In the genomic region with DNA sequence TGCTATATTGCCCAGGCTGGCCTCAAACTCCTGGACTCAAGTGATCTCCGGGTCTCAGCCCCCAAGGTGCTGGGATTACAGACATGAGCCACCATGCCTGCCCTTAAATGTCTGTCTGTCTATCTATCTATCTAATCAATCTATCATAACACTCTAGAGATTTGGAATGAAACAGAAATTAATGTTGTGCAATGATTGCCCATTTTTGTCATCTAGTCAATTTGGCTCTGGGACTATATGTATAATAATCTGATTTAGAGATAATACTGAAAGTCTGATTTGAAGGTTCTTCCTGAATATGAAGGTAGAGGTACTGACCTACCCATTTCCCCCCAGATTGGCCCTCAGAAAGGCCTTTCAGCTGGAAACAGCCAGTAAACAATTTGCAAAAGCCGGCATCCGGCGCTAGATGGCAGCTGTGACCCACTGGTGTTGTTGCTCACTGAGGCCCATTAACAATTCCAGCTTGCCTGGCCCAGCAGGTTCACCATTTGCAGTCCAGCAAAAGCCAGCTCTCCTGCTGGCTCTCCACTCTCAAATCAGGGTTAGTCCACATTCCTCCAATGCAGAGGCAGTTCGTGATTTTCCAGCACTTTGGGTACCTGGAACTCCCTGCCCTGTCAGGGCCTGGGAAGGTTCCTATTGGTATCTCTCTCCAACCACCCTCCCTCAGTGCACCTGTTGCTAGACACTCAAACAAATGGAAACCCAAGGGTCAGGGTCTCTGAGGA, we compare ENCODE assay signal across 8 cellular contexts. TPM values are rescaled to one million over a fixed set of nuclear protein-coding genes. Genes with fewer than 3 reads are reported as not detected.
A peak's percentile ranks its signal among the peaks of the same experiment; 100 is the strongest.
DNase-seq lines count a peak whose midpoint lies in the region; ATAC-seq, FAIRE-seq and TF ChIP-seq lines count a peak whose summit lies in the region.

No MANE protein-coding gene starts in this region.

- H3K4me3 ChIP-seq in HCT116 (replicated peaks in 1 of 2; ENCODE audit: low read depth in 1 of 2, low read length in 2 of 2) (no peak overlapping the region), colonic mucosa (no peak overlapping the region), HepG2 (replicated peaks in 1 of 3; ENCODE audit: insufficient read depth in 1 of 3, low read depth in 2 of 3, low read length in 3 of 3) (no peak overlapping the region)

- no TSS peak for BruUV-seq in HCT116 (replicated peaks; lab: Mats Ljungman, UMichigan)
- no TSS peak for BruUV-seq in HepG2 (replicated peaks; lab: Mats Ljungman, UMichigan)

- peak; percentile 81 for FAIRE-seq in HepG2 (lab: Jason Lieb, UNC)

- CTCF ChIA-PET in HCT116 (lab: Charles Lee) (interaction anchor here (0.7 to 3.2 kb wide), 21 partner anchors 10 to 1311 kb away, joined by 3 to 62 read pairs (median 4); partner anchors contain the start of gene GPT2), HepG2 (lab: Yijun Ruan, JAX; ENCODE audit: low intra/inter-chr PET ratio, low total read pairs) (interaction anchor here (0.8 to 2.4 kb wide), 8 partner anchors 30 to 76 kb away, joined by 3 to 91 read pairs (median 4); partner anchors contain the start of gene GPT2)

- peak; percentile 66 for DNase-seq in COLO829 (ENCODE audit: low spot score)
- DNase-seq in HCT116 (ENCODE audit: low read depth, low spot score) = peak; percentile 50
- DNase-seq in NCI-H2196 treated with DMSO at 0.1 percent for 48 hours (lab: John Stamatoyannopoulos, UW; ENCODE audit: unreplicated experiment) = peak; percentile 30
- peak; percentile 74 for DNase-seq in activated CD4-positive, alpha-beta T cell treated with anti-CD3 and anti-CD28 coated beads for 48 hours
- DNase-seq in colonic mucosa = peak; percentile 82
- peak; percentile 81 for DNase-seq in HepG2 (ENCODE audit: low spot score)
- DNase-seq in stimulated activated CD4-positive, alpha-beta T cell treated with anti-CD3 and anti-CD28 coated beads, TNF-alpha, amount 100 ng/mL, for 1 hour (ENCODE audit: low read depth in 3 of 3, low spot score in 1 of 3) = peak in 2 of 3 donors; percentile 7 to 47

- H3K27ac ChIP-seq in HCT116 (ENCODE audit: low read depth, low read length) (no peak overlapping the region), colonic mucosa (no peak overlapping the region), HepG2 (ENCODE audit: extremely low read length, insufficient read depth, low read length) (no peak overlapping the region)

- H3K27me3 ChIP-seq in HCT116 (ENCODE audit: insufficient read depth, low read length) (no peaks in the 10 kb centered on the region), colonic mucosa (no peaks in the 10 kb centered on the region), HepG2 (ENCODE audit: control insufficient read depth in 1 of 2, insufficient read depth in 2 of 2, low read length in 2 of 2) (no peaks in the 10 kb centered on the region)

- H3K79me2 ChIP-seq in HCT116 (ENCODE audit: insufficient read depth, low read length) = no peaks in the 10 kb centered on the region
- H3K79me2 ChIP-seq in HepG2 (ENCODE audit: insufficient read depth, low read length) = no peaks in the 10 kb centered on the region

- no peak overlapping the region for H3K9ac ChIP-seq in HCT116 (ENCODE audit: low read length)
- no peak overlapping the region for H3K9ac ChIP-seq in colonic mucosa (ENCODE audit: low read depth in 2 of 2, low read length in 2 of 2)
- H3K9ac ChIP-seq in HepG2 (ENCODE audit: insufficient read depth, low read depth, low read length) = no peak overlapping the region

- H3K9me3 ChIP-seq in HCT116 (ENCODE audit: control insufficient read depth in 1 of 2, insufficient read depth in 1 of 2, low read depth in 1 of 2, low read length in 2 of 2) (no peaks in the 10 kb centered on the region), colonic mucosa (no peaks in the 10 kb centered on the region), HepG2 (ENCODE audit: low read length) (no peaks in the 10 kb centered on the region)

- H3K9me2 ChIP-seq in HCT116 (ENCODE audit: insufficient read depth) = no peaks in the 10 kb centered on the region

- H3K4me2 ChIP-seq in HCT116 (ENCODE audit: low read length) = no peak overlapping the region
- peak overlapping the region; percentile 34 for H3K4me2 ChIP-seq in HepG2 (ENCODE audit: low read depth, low read length)

- POLR2A ChIA-PET in HCT116 (lab: Charles Lee) = no interaction called here
- POLR2A ChIA-PET in HepG2 (lab: Yijun Ruan, JAX) = interaction anchor here (0.9 to 2.2 kb wide), 18 partner anchors 10 to 1311 kb away, joined by 3 to 21 read pairs (median 4); partner anchors contain the start of gene GPT2

- TF ChIP-seq EP300 in HepG2 (IDR thresholded peaks at IDR 0.05; ENCODE audit: low read depth in 2 of 2, low read length in 2 of 2) = no peak; a peak in 1 of 4 replicates
- no peak for TF ChIP-seq EP300 in HepG2 (CRISPR knock-in tag; IDR thresholded peaks at IDR 0.05; ENCODE audit: borderline replicate concordance)

- no peaks in the 10 kb centered on the region for H4K20me1 ChIP-seq in HCT116 (ENCODE audit: insufficient read depth)
- H4K20me1 ChIP-seq in HepG2 (ENCODE audit: insufficient read depth, low read length) = no peaks in the 10 kb centered on the region

- in situ Hi-C loops in HepG2 (cut with HindIII; ENCODE audit: extremely low pct_ligation_motif_present, low pct_unique_long_range_greater_than_20kb) = no loop called here

- TF ChIP-seq CTCF in HCT116 (IDR thresholded peaks at IDR 0.05 in 2 of 3, conservative IDR thresholded peaks at IDR 0.05 in 1 of 3; ENCODE audit: borderline replicate concordance in 1 of 3, insufficient read depth in 1 of 3, low read depth in 2 of 3, low read length in 2 of 3) = peak; percentile 80 to 81 (median 81)
- TF ChIP-seq CTCF in colonic mucosa (IDR thresholded peaks at IDR 0.05) = peak; percentile 73
- TF ChIP-seq CTCF in HepG2 (CRISPR knock-in tag; IDR thresholded peaks at IDR 0.05) = peak; percentile 99

- RAD21 ChIA-PET in HCT116 (lab: Charles Lee; ENCODE audit: low non-redundant PET in 1 of 2, low total read pairs in 2 of 2, uncharacterized antibody in 2 of 2, unreplicated experiment in 2 of 2) = interaction anchor here (0.6 to 2.1 kb wide), 7 partner anchors 30 to 1311 kb away, joined by 3 to 11 read pairs (median 9); no protein-coding TSS in a partner anchor

- H3K36me3 ChIP-seq in HCT116 (ENCODE audit: control insufficient read depth in 1 of 2, insufficient read depth in 2 of 2, low read length in 2 of 2) (no peaks in the 10 kb centered on the region), colonic mucosa (no peaks in the 10 kb centered on the region), HepG2 (replicated peaks in 1 of 2; ENCODE audit: control insufficient read depth in 1 of 2, insufficient read depth in 2 of 2, low read length in 2 of 2) (no peaks in the 10 kb centered on the region)

- TF ChIP-seq RAD21 in HCT116 (IDR thresholded peaks at IDR 0.05; ENCODE audit: low read depth) = peak; percentile 94
- peak; percentile 99 for TF ChIP-seq RAD21 in HepG2 (CRISPR knock-in tag; IDR thresholded peaks at IDR 0.05)

- peak overlapping the region; percentile 45 for H2AFZ ChIP-seq in HCT116 (ENCODE audit: low read depth, low read length, poor library complexity, severe bottlenecking)
- no peak overlapping the region for H2AFZ ChIP-seq in HepG2 (ENCODE audit: low read length)

- H3K4me1 ChIP-seq in HCT116 (ENCODE audit: control insufficient read depth in 1 of 2, insufficient read depth in 2 of 2, low read length in 2 of 2) (peaks cover 1 to 11% of the 10 kb centered on the region in 2 experiments; a peak in 3 of 4 replicates), colonic mucosa (no peaks in the 10 kb centered on the region), HepG2 (ENCODE audit: insufficient read depth, low read length) (peaks cover 75% of the 10 kb centered on the region)

- TF ChIP-seq POLR2A in HCT116 (IDR thresholded peaks at IDR 0.05; ENCODE audit: borderline replicate concordance, extremely low read depth, insufficient read depth, insufficient read length) = no peak
- TF ChIP-seq POLR2A in HepG2 (IDR thresholded peaks at IDR 0.05; ENCODE audit: insufficient read depth in 1 of 2, low read depth in 2 of 2, low read length in 2 of 2) = no peak

- ATAC-seq in HCT116 (peak; percentile 84), HepG2 (peak; percentile 86), HG03457 (IDR thresholded peaks at IDR 0.05; ENCODE audit: unreplicated experiment) (no peak)

- whole genome bisulfite sequencing in HepG2 (ENCODE audit: low lambda C conversion rate) = 0% methylated on average over 5 of the region's 5 CpGs

- intact Hi-C loops in HCT116 (cut with micrococcal nuclease) = loop anchor here (1.0 to 10.0 kb wide), 4 partner anchors 55 to 1311 kb away; no protein-coding TSS in a partner anchor
- intact Hi-C loops in colonic mucosa (cut with DNase I) = loop anchor here (2.0 to 5.0 kb wide), 2 partner anchors 55 to 73 kb away; no protein-coding TSS in a partner anchor
- intact Hi-C loops in HepG2 (cut with micrococcal nuclease; ENCODE audit: unreplicated experiment) = loop anchor here (1.0 to 2.0 kb wide), 4 partner anchors 33 to 75 kb away; no protein-coding TSS in a partner anchor

RNA-seq across cellular contexts. Expression of gene C16orf87, which starts 22.9 kb away (rescaled TPM):
- 10.2 TPM for total RNA-seq in HCT116 (2021; ENCODE audit: unreplicated experiment)
- 3.1 and 4.2 TPM in 2 replicates for polyA plus RNA-seq in HCT116 (2012)
- total RNA-seq in colonic mucosa = 1 to 10 TPM; 4.8 to 6.7 TPM
- 19.5 and 27.6 TPM in 2 replicates for total RNA-seq in HepG2 (2016; rRNA removed; fragmentation: Illumina TruSeq; extraction: Trizol)
- total RNA-seq in HepG2 (2016; cell fraction: cytosol; rRNA removed; fragmentation: Illumina TruSeq; extraction: Trizol; ENCODE audit: low read depth) = 12.4 and 15.0 TPM in 2 replicates
- total RNA-seq in HepG2 (2016; cell fraction: insoluble cytoplasmic fraction; rRNA removed; fragmentation: Illumina TruSeq; extraction: Trizol) = 20.6 and 26.6 TPM in 2 replicates
- total RNA-seq in HepG2 (2016; cell fraction: membrane; rRNA removed; fragmentation: Illumina TruSeq; extraction: Trizol) = 21.9 and 26.0 TPM in 2 replicates
- 10.7 and 12.4 TPM in 2 replicates for total RNA-seq in HepG2 (2016; cell fraction: nucleus; rRNA removed; fragmentation: Illumina TruSeq; extraction: Trizol)
- polyA plus RNA-seq in HepG2 (2011; rRNA removed) = 5.7 and 8.6 TPM in 2 replicates
- 4.2 and 5.6 TPM in 2 replicates for polyA plus RNA-seq in HepG2 (2011; cell fraction: cytosol; rRNA removed)
- 2.1 and 3.9 TPM in 2 replicates for polyA plus RNA-seq in HepG2 (2011; cell fraction: nucleus; rRNA removed)
- 12.9 and 18.1 TPM in 2 replicates for polyA plus RNA-seq in HepG2 (2012)
- polyA plus RNA-seq in HepG2 (2016; cell fraction: cytosol; fragmentation: Illumina TruSeq; extraction: Trizol; ENCODE audit: low read depth) = 8.5 and 11.4 TPM in 2 replicates
- 31.9 and 33.4 TPM in 2 replicates for polyA plus RNA-seq in HepG2 (2016; cell fraction: insoluble cytoplasmic fraction; fragmentation: Illumina TruSeq; extraction: Trizol; ENCODE audit: low read depth)
- polyA plus RNA-seq in HepG2 (2016; cell fraction: membrane; fragmentation: Illumina TruSeq; extraction: Trizol; ENCODE audit: low read depth) = 14.6 and 16.7 TPM in 2 replicates
- polyA plus RNA-seq in HepG2 (2016; cell fraction: nucleus; fragmentation: Illumina TruSeq; extraction: Trizol; ENCODE audit: insufficient read depth, low read depth) = 17.0 and 18.6 TPM in 2 replicates
- 3.1 and 4.3 TPM in 2 replicates for polyA minus RNA-seq in HepG2 (2011; rRNA and poly(A)+ RNA removed; ENCODE audit: low replicate concordance)
- polyA minus RNA-seq in HepG2 (2011; cell fraction: cytosol; rRNA and poly(A)+ RNA removed) = 5.7 and 6.3 TPM in 2 replicates
- 10.3 and 11.4 TPM in 2 replicates for polyA minus RNA-seq in HepG2 (2011; cell fraction: nucleus; rRNA and poly(A)+ RNA removed)

RNA-seq across cellular contexts. Expression of gene GPT2, which starts 30.3 kb away (rescaled TPM):
- total RNA-seq in HCT116 (2021; ENCODE audit: unreplicated experiment) (50.6 TPM), colonic mucosa (10 to 100 TPM; 28.8 to 45.3 TPM), HepG2 (2016; rRNA removed; fragmentation: Illumina TruSeq; extraction: Trizol) (130 and 138 TPM in 2 replicates)
- 70.5 and 73.4 TPM in 2 replicates for polyA plus RNA-seq in HCT116 (2012)
- 22.1 and 23.2 TPM in 2 replicates for total RNA-seq in HepG2 (2016; cell fraction: cytosol; rRNA removed; fragmentation: Illumina TruSeq; extraction: Trizol; ENCODE audit: low read depth)
- total RNA-seq in HepG2 (2016; cell fraction: insoluble cytoplasmic fraction; rRNA removed; fragmentation: Illumina TruSeq; extraction: Trizol) = 114 and 146 TPM in 2 replicates
- total RNA-seq in HepG2 (2016; cell fraction: membrane; rRNA removed; fragmentation: Illumina TruSeq; extraction: Trizol) = 63.0 and 65.0 TPM in 2 replicates
- total RNA-seq in HepG2 (2016; cell fraction: nucleus; rRNA removed; fragmentation: Illumina TruSeq; extraction: Trizol) = 59.4 and 71.5 TPM in 2 replicates
- 267 and 269 TPM in 2 replicates for polyA plus RNA-seq in HepG2 (2011; rRNA removed)
- 182 and 277 TPM in 2 replicates for polyA plus RNA-seq in HepG2 (2011; cell fraction: cytosol; rRNA removed)
- 334 and 385 TPM in 2 replicates for polyA plus RNA-seq in HepG2 (2011; cell fraction: nucleus; rRNA removed)
- 220 and 249 TPM in 2 replicates for polyA plus RNA-seq in HepG2 (2012)
- 21.5 and 27.7 TPM in 2 replicates for polyA plus RNA-seq in HepG2 (2016; cell fraction: cytosol; fragmentation: Illumina TruSeq; extraction: Trizol; ENCODE audit: low read depth)
- 122 and 156 TPM in 2 replicates for polyA plus RNA-seq in HepG2 (2016; cell fraction: insoluble cytoplasmic fraction; fragmentation: Illumina TruSeq; extraction: Trizol; ENCODE audit: low read depth)
- polyA plus RNA-seq in HepG2 (2016; cell fraction: membrane; fragmentation: Illumina TruSeq; extraction: Trizol; ENCODE audit: low read depth) = 42.5 and 45.9 TPM in 2 replicates
- polyA plus RNA-seq in HepG2 (2016; cell fraction: nucleus; fragmentation: Illumina TruSeq; extraction: Trizol; ENCODE audit: insufficient read depth, low read depth) = 148 and 163 TPM in 2 replicates
- 33.0 and 786 TPM in 2 replicates for polyA minus RNA-seq in HepG2 (2011; rRNA and poly(A)+ RNA removed; ENCODE audit: low replicate concordance)
- 198 TPM in 2 replicates for polyA minus RNA-seq in HepG2 (2011; cell fraction: cytosol; rRNA and poly(A)+ RNA removed)
- polyA minus RNA-seq in HepG2 (2011; cell fraction: nucleus; rRNA and poly(A)+ RNA removed) = 79.2 and 86.4 TPM in 2 replicates

Comparison
In these comparisons a context has a peak if more than half of its experiments do, and no peak if none do; other contexts are left out.
1. DNase-seq: peak in every context shown above with its lines; median percentile 82 in colonic mucosa; 81 in HepG2; 74 in activated CD4-positive, alpha-beta T cell treated with anti-CD3 and anti-CD28 coated beads for 48 hours; 66 in COLO829; 50 in HCT116; 30 in NCI-H2196 treated with DMSO at 0.1 percent for 48 hours; 27 in stimulated activated CD4-positive, alpha-beta T cell treated with anti-CD3 and anti-CD28 coated beads, TNF-alpha, amount 100 ng/mL, for 1 hour.